In genomic region chr20:63980806-63981728, GRCh38 we compare ENCODE assay signal across 8 cellular contexts. TPM values are rescaled to one million over a fixed set of nuclear protein-coding genes. Genes with fewer than 3 reads are reported as not detected.
DNase-seq lines count a peak whose midpoint lies in the region; ATAC-seq, FAIRE-seq and TF ChIP-seq lines count a peak whose summit lies in the region.

Gene PRPF6 (plus strand): TSS chr20:63981132. CDS start chr20:63981246, 114 bp downstream.

- intact Hi-C loops in left ventricle myocardium superior (cut with micrococcal nuclease) = no loop called here
- intact Hi-C loops in psoas muscle (cut with DNase I) = loop anchor here in 1 of 2 donors (2.0 kb wide), 1 partner anchor 78 kb away; no protein-coding TSS in a partner anchor

- peak within 1 kb of the TSS; percentile 97 for H3K4me3 Mint-ChIP-seq in T-helper 1 cell treated with Interleukin-12 subunit alpha and Interleukin-12 subunit beta and Interleukin-4 antibody, amounts not matched to agents 30 μg/mL and 1 μg/mL, for 36 hours

- H3K9me3 Mint-ChIP-seq in T-helper 1 cell treated with Interleukin-12 subunit alpha and Interleukin-12 subunit beta and Interleukin-4 antibody, amounts not matched to agents 30 μg/mL and 1 μg/mL, for 36 hours = no peaks in the 10 kb centered on the region

- H3K4me1 Mint-ChIP-seq in T-helper 1 cell treated with Interleukin-12 subunit alpha and Interleukin-12 subunit beta and Interleukin-4 antibody, amounts not matched to agents 30 μg/mL and 1 μg/mL, for 36 hours (ENCODE audit: low read depth) = peaks cover 58% of the 10 kb centered on the region

- peak; percentile 96 for DNase-seq in GM12892 (ENCODE audit: insufficient read length)
- peak; percentile 88 for DNase-seq in NCI-H1694 (lab: John Stamatoyannopoulos, UW)
- DNase-seq in amygdala (lab: John Stamatoyannopoulos, UW) = peak; percentile 46 to 96 (median 88)
- DNase-seq in left ventricle myocardium superior = peak; percentile 97
- peak; percentile 96 to 98 for DNase-seq in psoas muscle
- DNase-seq in urothelium cell line (ENCODE audit: low spot score) = peak; percentile 98

- TF ChIP-seq POLR2A in GM12892 (IDR thresholded peaks at IDR 0.05; ENCODE audit: low read depth, low read length) = peak; percentile 82

- peak within 1 kb of the TSS; percentile 97 for H3K27ac Mint-ChIP-seq in T-helper 1 cell treated with Interleukin-12 subunit alpha and Interleukin-12 subunit beta and Interleukin-4 antibody, amounts not matched to agents 30 μg/mL and 1 μg/mL, for 36 hours

- 1% methylated on average over 69 to 75 of the region's 75 CpGs for WGBS in psoas muscle, 3 donors

- H3K27me3 ChIP-seq in psoas muscle (ENCODE audit: insufficient read depth in 3 of 3, low read length in 2 of 3) = peaks cover 0 to 3% (median 0%) of the 10 kb centered on the region in 3 donors

- FAIRE-seq in GM12892 (lab: Jason Lieb, UNC) (peak; percentile 98), urothelium cell line (lab: Jason Lieb, UNC) (no peak)

- H3K9me3 ChIP-seq in psoas muscle = no peaks in the 10 kb centered on the region

- no peaks in the 10 kb centered on the region for H3K27me3 Mint-ChIP-seq in T-helper 1 cell treated with Interleukin-12 subunit alpha and Interleukin-12 subunit beta and Interleukin-4 antibody, amounts not matched to agents 30 μg/mL and 1 μg/mL, for 36 hours (ENCODE audit: low read depth)

- peak; percentile 82 for TF ChIP-seq CTCF in psoas muscle (IDR thresholded peaks at IDR 0.05)

- peaks cover 2 to 33% of the 10 kb centered on the region in 2 donors for H3K36me3 ChIP-seq in psoas muscle (ENCODE audit: insufficient read depth in 1 of 2, low read depth in 1 of 2)

- H3K36me3 Mint-ChIP-seq in T-helper 1 cell treated with Interleukin-12 subunit alpha and Interleukin-12 subunit beta and Interleukin-4 antibody, amounts not matched to agents 30 μg/mL and 1 μg/mL, for 36 hours (ENCODE audit: low read depth) = peaks cover 36% of the 10 kb centered on the region

- peaks cover 18% of the 10 kb centered on the region for H3K4me1 ChIP-seq in psoas muscle

- peak within 1 kb of the TSS; percentile 99 for H3K4me3 ChIP-seq in psoas muscle

- ATAC-seq in HG02870 (IDR thresholded peaks at IDR 0.05; ENCODE audit: unreplicated experiment) (peak; percentile 49), left ventricle myocardium superior (peak; percentile 90), psoas muscle (peak; percentile 91 to 96 (median 92))

- H3K27ac ChIP-seq in psoas muscle = peak within 1 kb of the TSS; percentile 89

RNA-seq across cellular contexts. Expression of gene PRPF6, which starts in this region (rescaled TPM):
- 45.8 TPM for polyA plus RNA-seq in GM12892 (2012; ENCODE audit: missing spikeins)
- total RNA-seq in left ventricle myocardium superior (50.6 TPM), psoas muscle (10 to 100 TPM; 51.0 to 63.1 (median 59.8) TPM)
- 10 to 100 TPM; 38.8 to 75.4 (median 52.5) TPM for polyA plus RNA-seq in psoas muscle

Comparison
In these comparisons a context has a peak if more than half of its experiments do, and no peak if none do; other contexts are left out.
1. Peak in every context shown above with its lines: DNase-seq, ATAC-seq, H3K4me3 ChIP-seq and H3K27ac ChIP-seq.